1 cellular context compared by ENCODE assay signal in genomic region chr3:108102420-108103039, GRCh38.
TF ChIP-seq lines count a peak whose summit lies in the region.

No MANE protein-coding gene starts in this region.

TF ChIP-seq in GM23338, 12 proteins besides CTCF, POLR2A, EP300 and RAD21 (continued from another document):
- no peak for TF ChIP-seq ZNF462 (CRISPR knock-in tag; IDR thresholded peaks at IDR 0.05)
- no peak for TF ChIP-seq POLR2AphosphoS5 (IDR thresholded peaks at IDR 0.05; ENCODE audit: low read depth)
